ENCODE assay signal across 1 cellular context in the genomic region with DNA sequence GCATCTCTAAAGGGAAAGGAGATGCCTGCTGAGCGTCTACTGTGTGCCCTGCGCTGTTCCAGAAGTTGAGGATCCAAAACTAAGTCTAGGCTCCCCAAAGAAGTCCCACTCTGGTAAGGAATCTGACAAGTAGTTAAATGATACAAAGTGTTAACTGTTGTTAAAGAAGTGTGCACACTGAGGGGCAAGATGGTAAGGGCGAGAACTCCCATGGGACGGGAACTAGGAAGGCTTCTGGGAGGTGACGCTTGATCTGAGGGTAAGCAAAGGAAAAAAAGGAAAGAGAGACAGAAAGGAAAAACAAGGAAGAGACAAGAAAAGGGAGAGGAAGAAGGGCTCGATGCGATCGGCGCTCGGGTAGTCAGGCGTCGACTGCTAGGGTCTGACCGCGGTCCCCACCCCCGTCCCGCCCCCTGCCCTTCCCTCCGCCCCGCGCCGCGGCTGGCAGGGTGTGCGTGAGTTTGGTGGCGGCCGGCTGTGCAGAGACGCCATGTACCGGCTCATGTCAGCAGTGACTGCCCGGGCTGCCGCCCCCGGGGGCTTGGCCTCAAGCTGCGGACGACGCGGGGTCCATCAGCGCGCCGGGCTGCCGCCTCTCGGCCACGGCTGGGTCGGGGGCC.
TF ChIP-seq lines count a peak whose summit lies in the region.

A gene with protein sequence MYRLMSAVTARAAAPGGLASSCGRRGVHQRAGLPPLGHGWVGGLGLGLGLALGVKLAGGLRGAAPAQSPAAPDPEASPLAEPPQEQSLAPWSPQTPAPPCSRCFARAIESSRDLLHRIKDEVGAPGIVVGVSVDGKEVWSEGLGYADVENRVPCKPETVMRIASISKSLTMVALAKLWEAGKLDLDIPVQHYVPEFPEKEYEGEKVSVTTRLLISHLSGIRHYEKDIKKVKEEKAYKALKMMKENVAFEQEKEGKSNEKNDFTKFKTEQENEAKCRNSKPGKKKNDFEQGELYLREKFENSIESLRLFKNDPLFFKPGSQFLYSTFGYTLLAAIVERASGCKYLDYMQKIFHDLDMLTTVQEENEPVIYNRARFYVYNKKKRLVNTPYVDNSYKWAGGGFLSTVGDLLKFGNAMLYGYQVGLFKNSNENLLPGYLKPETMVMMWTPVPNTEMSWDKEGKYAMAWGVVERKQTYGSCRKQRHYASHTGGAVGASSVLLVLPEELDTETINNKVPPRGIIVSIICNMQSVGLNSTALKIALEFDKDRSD (plus strand): TSS at position 480 of the 620 bp plus-strand sequence. CDS start 11 bp downstream, at position 491.

TF ChIP-seq in HepG2, 621 proteins besides CTCF, POLR2A, EP300 and RAD21 (continued from another document and continues in another):
- no peak for TF ChIP-seq ZNF646 (CRISPR knock-in tag; IDR thresholded peaks at IDR 0.05)
- TF ChIP-seq, protein P1, sequence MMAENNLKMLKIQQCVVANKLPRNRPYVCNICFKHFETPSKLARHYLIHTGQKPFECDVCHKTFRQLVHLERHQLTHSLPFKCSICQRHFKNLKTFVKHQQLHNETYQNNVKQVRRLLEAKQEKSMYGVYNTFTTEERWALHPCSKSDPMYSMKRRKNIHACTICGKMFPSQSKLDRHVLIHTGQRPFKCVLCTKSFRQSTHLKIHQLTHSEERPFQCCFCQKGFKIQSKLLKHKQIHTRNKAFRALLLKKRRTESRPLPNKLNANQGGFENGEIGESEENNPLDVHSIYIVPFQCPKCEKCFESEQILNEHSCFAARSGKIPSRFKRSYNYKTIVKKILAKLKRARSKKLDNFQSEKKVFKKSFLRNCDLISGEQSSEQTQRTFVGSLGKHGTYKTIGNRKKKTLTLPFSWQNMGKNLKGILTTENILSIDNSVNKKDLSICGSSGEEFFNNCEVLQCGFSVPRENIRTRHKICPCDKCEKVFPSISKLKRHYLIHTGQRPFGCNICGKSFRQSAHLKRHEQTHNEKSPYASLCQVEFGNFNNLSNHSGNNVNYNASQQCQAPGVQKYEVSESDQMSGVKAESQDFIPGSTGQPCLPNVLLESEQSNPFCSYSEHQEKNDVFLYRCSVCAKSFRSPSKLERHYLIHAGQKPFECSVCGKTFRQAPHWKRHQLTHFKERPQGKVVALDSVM (CRISPR knock-in tag; IDR thresholded peaks at IDR 0.05), result peak; percentile 17; the same call in 1 of the 2 replicates
- no peak for TF ChIP-seq ZNF20 (CRISPR knock-in tag; IDR thresholded peaks at IDR 0.05)
- no peak for TF ChIP-seq IKZF4 (CRISPR knock-in tag; IDR thresholded peaks at IDR 0.05; ENCODE audit: borderline replicate concordance, low read depth, not compliant biosample characterization)
- TF ChIP-seq ZNF354B (CRISPR knock-in tag; IDR thresholded peaks at IDR 0.05), result no peak
- TF ChIP-seq PATZ1 (CRISPR knock-in tag; IDR thresholded peaks at IDR 0.05), result 0 out of 2 replicates have a peak, but pooled peaks have one; percentile 41
- no peak for TF ChIP-seq ZNF34 (CRISPR knock-in tag; IDR thresholded peaks at IDR 0.05; ENCODE audit: borderline replicate concordance)
- TF ChIP-seq REPIN1 (CRISPR knock-in tag; IDR thresholded peaks at IDR 0.05; ENCODE audit: borderline replicate concordance, low read depth), result peak; percentile 37; the same call in 1 of the 2 replicates
- no peak for TF ChIP-seq MEIS2 (CRISPR knock-in tag; IDR thresholded peaks at IDR 0.05)
- no peak for TF ChIP-seq ZNF513 (CRISPR knock-in tag; conservative IDR thresholded peaks at IDR 0.05)
- TF ChIP-seq ZNF615 (CRISPR knock-in tag; IDR thresholded peaks at IDR 0.05; ENCODE audit: borderline replicate concordance), result no peak
- no peak for TF ChIP-seq MYNN (CRISPR knock-in tag; IDR thresholded peaks at IDR 0.05; ENCODE audit: low read depth)
- no peak for TF ChIP-seq ZNF576 (CRISPR knock-in tag; IDR thresholded peaks at IDR 0.05)
- no peak for TF ChIP-seq ZBTB20 (CRISPR knock-in tag; IDR thresholded peaks at IDR 0.05; ENCODE audit: borderline replicate concordance, low read depth)
- no peak for TF ChIP-seq ZNF639 (CRISPR knock-in tag; conservative IDR thresholded peaks at IDR 0.05)
- TF ChIP-seq ZNF317 (CRISPR knock-in tag; IDR thresholded peaks at IDR 0.05), result no peak
- TF ChIP-seq ZNF12 (CRISPR knock-in tag; IDR thresholded peaks at IDR 0.05), result 0 out of 2 replicates have a peak, but pooled peaks have one; percentile 11
- no peak for TF ChIP-seq SCMH1 (CRISPR knock-in tag; IDR thresholded peaks at IDR 0.05; ENCODE audit: borderline replicate concordance)
- TF ChIP-seq ZNF775 (CRISPR knock-in tag; IDR thresholded peaks at IDR 0.05; ENCODE audit: borderline replicate concordance), result no peak
- no peak for TF ChIP-seq HDAC2 (CRISPR knock-in tag; IDR thresholded peaks at IDR 0.05)
- TF ChIP-seq, protein P2, sequence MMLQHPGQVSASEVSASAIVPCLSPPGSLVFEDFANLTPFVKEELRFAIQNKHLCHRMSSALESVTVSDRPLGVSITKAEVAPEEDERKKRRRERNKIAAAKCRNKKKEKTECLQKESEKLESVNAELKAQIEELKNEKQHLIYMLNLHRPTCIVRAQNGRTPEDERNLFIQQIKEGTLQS (CRISPR knock-in tag; IDR thresholded peaks at IDR 0.05), result no peak
- no peak for TF ChIP-seq NKX3-1 (CRISPR knock-in tag; IDR thresholded peaks at IDR 0.05)
- TF ChIP-seq, protein P3, sequence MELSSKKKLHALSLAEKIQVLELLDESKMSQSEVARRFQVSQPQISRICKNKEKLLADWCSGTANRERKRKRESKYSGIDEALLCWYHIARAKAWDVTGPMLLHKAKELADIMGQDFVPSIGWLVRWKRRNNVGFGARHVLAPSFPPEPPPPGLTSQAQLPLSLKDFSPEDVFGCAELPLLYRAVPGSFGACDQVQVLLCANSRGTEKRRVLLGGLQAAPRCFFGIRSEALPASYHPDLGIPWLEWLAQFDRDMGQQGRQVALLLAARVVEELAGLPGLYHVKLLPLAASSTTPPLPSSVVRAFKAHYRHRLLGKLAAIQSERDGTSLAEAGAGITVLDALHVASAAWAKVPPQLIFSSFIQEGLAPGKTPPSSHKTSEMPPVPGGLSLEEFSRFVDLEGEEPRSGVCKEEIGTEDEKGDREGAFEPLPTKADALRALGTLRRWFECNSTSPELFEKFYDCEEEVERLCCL (CRISPR knock-in tag; IDR thresholded peaks at IDR 0.05; ENCODE audit: borderline replicate concordance), result no peak
- no peak for TF ChIP-seq EHMT2 (IDR thresholded peaks at IDR 0.05; ENCODE audit: borderline replicate concordance, low read depth, low read length)
- TF ChIP-seq RFXANK (CRISPR knock-in tag; IDR thresholded peaks at IDR 0.05), result no peak
- TF ChIP-seq ZNF552 (CRISPR knock-in tag; IDR thresholded peaks at IDR 0.05; ENCODE audit: borderline replicate concordance), result no peak
- no peak for TF ChIP-seq MTF1 (CRISPR knock-in tag; IDR thresholded peaks at IDR 0.05)
- TF ChIP-seq ZNF713 (CRISPR knock-in tag; IDR thresholded peaks at IDR 0.05), result no peak
- no peak for TF ChIP-seq MXD4 (CRISPR knock-in tag; IDR thresholded peaks at IDR 0.05)
- TF ChIP-seq ZNF276 (CRISPR knock-in tag; IDR thresholded peaks at IDR 0.05; ENCODE audit: low read depth), result no peak
- TF ChIP-seq U2AF2 (IDR thresholded peaks at IDR 0.05; ENCODE audit: low read depth, low read length), result no peak
